In genomic region chr17:43169561-43170139, GRCh38 we compare ENCODE assay signal across 8 cellular contexts. TPM values are rescaled to one million over a fixed set of nuclear protein-coding genes. Genes with fewer than 3 reads are reported as not detected.
A peak's percentile ranks its signal among the peaks of the same experiment; 100 is the strongest.
DNase-seq lines count a peak whose midpoint lies in the region; ATAC-seq, FAIRE-seq and TF ChIP-seq lines count a peak whose summit lies in the region.

No MANE protein-coding gene starts in this region.

- CTCF ChIA-PET in H1 (lab: Charles Lee; ENCODE audit: partially characterized antibody) = interaction anchor here (0.6 to 2.3 kb wide), 8 partner anchors 9 to 146 kb away, joined by 3 to 6 read pairs (median 5); partner anchors contain the start of gene TMEM106A

- no peaks in the 10 kb centered on the region for H3K27me3 Mint-ChIP-seq in activated T-helper 1 cell treated with anti-CD3 and anti-CD28 coated beads, Interleukin-12 subunit alpha, Interleukin-12 subunit beta, Interleukin-2, Interleukin-4 antibody, amounts not matched to agents 30 ng/mL and 10 ng/mL and 1 ng/mL, durations not matched to agents 14 hours and 24 hours and 36 hours (ENCODE audit: insufficient read depth)

- peaks cover 0 to 15% (median 7%) of the 10 kb centered on the region in 11 experiments; a peak in 13 of 22 replicates for H3K36me3 ChIP-seq in BLaER1 treated with 17β-estradiol and CSF1 and Interleukin-3, amounts not matched to agents 10 nM and 100 nM
- H3K36me3 ChIP-seq in H1 (ENCODE audit: control insufficient read depth in 2 of 4, insufficient read depth in 4 of 4, low read length in 3 of 4) (no peaks in the 10 kb centered on the region), thyroid gland (no peaks in the 10 kb centered on the region)

- H3K36me3 Mint-ChIP-seq in activated T-helper 1 cell treated with anti-CD3 and anti-CD28 coated beads, Interleukin-12 subunit alpha, Interleukin-12 subunit beta, Interleukin-2, Interleukin-4 antibody, amounts not matched to agents 30 ng/mL and 10 ng/mL and 1 ng/mL, durations not matched to agents 14 hours and 24 hours and 36 hours (ENCODE audit: low read depth) = peaks cover 1% of the 10 kb centered on the region

- H2BK20ac ChIP-seq in H1 (ENCODE audit: low read length) = no peak overlapping the region

- H3K27ac ChIP-seq in BLaER1 treated with 17β-estradiol and CSF1 and Interleukin-3, amounts not matched to agents 10 nM and 100 nM = peak overlapping the region; percentile 81 to 99 (median 96); a peak in 21 of 22 replicates
- H3K27ac ChIP-seq in H1 (ENCODE audit: low read depth, low read length) (peak overlapping the region; percentile 94), thyroid gland (peak overlapping the region; percentile 31 to 98 (median 94))

- no peak for TF ChIP-seq CTCF in H1 (IDR thresholded peaks at IDR 0.05; ENCODE audit: control extremely low read depth in 1 of 3, insufficient read depth in 1 of 3, low read depth in 1 of 3, low read length in 3 of 3)
- no peak for TF ChIP-seq CTCF in thyroid gland (IDR thresholded peaks at IDR 0.05)

- TF ChIP-seq EP300 in H1 (IDR thresholded peaks at IDR 0.05; ENCODE audit: borderline replicate concordance in 1 of 2, low read depth in 2 of 2, low read length in 2 of 2) = no peak

- H3K4me2 ChIP-seq in BLaER1 treated with 17β-estradiol and CSF1 and Interleukin-3, amounts not matched to agents 10 nM and 100 nM = peak overlapping the region; percentile 78 to 97 (median 90)
- H3K4me2 ChIP-seq in H1 (ENCODE audit: insufficient read depth in 1 of 2, low read depth in 2 of 2, low read length in 2 of 2) = peak overlapping the region; percentile 90 to 92

- no peaks in the 10 kb centered on the region; the same call in 1 of the 2 replicates for H3K79me1 ChIP-seq in H1 (ENCODE audit: low read depth, low read length)

- POLR2A ChIA-PET in H1 (lab: Charles Lee; ENCODE audit: partially characterized antibody) = interaction anchor here (0.6 to 2.1 kb wide), 14 partner anchors 9 to 191 kb away, joined by 3 to 18 read pairs (median 4); partner anchors contain the start of genes BRCA1, RPL27, TMEM106A and VAT1

- H4K20me1 ChIP-seq in BLaER1 treated with 17β-estradiol and CSF1 and Interleukin-3, amounts not matched to agents 10 nM and 100 nM = peaks cover 0 to 20% (median 0%) of the 10 kb centered on the region in 11 experiments; a peak in 3 of 22 replicates
- no peaks in the 10 kb centered on the region for H4K20me1 ChIP-seq in H1 (replicated peaks in 1 of 2; ENCODE audit: control insufficient read depth in 1 of 2, insufficient read depth in 2 of 2, low read length in 2 of 2)

- H3K27me3 ChIP-seq in BLaER1 treated with 17β-estradiol and CSF1 and Interleukin-3, amounts not matched to agents 10 nM and 100 nM = no peaks in the 10 kb centered on the region
- H3K27me3 ChIP-seq in H1 (replicated peaks in 1 of 4; ENCODE audit: control insufficient read depth in 3 of 4, extremely low read depth in 1 of 4, insufficient read depth in 3 of 4, low read length in 3 of 4) = no peaks in the 10 kb centered on the region
- no peaks in the 10 kb centered on the region for H3K27me3 ChIP-seq in mononuclear cell (ENCODE audit: insufficient read depth, low read length)
- no peaks in the 10 kb centered on the region for H3K27me3 ChIP-seq in thyroid gland

- peak overlapping the region; percentile 80 to 96 (median 91) for H3K9ac ChIP-seq in BLaER1 treated with 17β-estradiol and CSF1 and Interleukin-3, amounts not matched to agents 10 nM and 100 nM
- peak overlapping the region; percentile 15 to 88 (median 72) for H3K9ac ChIP-seq in H1 (replicated peaks in 1 of 4; ENCODE audit: extremely low read depth in 1 of 4, low read depth in 3 of 4, low read length in 3 of 4)

- FAIRE-seq in H1 (lab: Jason Lieb, UNC) = no peak

- intact Hi-C loops in thyroid gland (cut with DNase I) = loop anchor here (5.0 to 10.0 kb wide), 3 partner anchors 42 to 145 kb away; partner anchors contain the start of genes BRCA1 and RND2
- intact Hi-C loops in activated T-helper 1 cell treated with anti-CD3 and anti-CD28 coated beads, Interleukin-12 subunit alpha, Interleukin-12 subunit beta, Interleukin-2, Interleukin-4 antibody, amounts not matched to agents 30 ng/mL and 10 ng/mL and 1 ng/mL, durations not matched to agents 14 hours and 24 hours and 36 hours (cut with micrococcal nuclease) = loop anchor here (1.0 to 2.0 kb wide), 8 partner anchors 42 to 1891 kb away; partner anchors contain the start of genes BRCA1, NMT1, PSME3 and RETREG3

- H3K9me3 ChIP-seq in BLaER1 treated with 17β-estradiol and CSF1 and Interleukin-3, amounts not matched to agents 10 nM and 100 nM (replicated peaks in 1 of 11) = no peaks in the 10 kb centered on the region
- no peaks in the 10 kb centered on the region for H3K9me3 ChIP-seq in H1 (ENCODE audit: insufficient read depth in 2 of 2, low read depth in 1 of 2, low read length in 1 of 2)
- no peaks in the 10 kb centered on the region for H3K9me3 ChIP-seq in mononuclear cell (ENCODE audit: low read depth, low read length)
- no peaks in the 10 kb centered on the region for H3K9me3 ChIP-seq in thyroid gland

- no peak for TF ChIP-seq RAD21 in H1 (IDR thresholded peaks at IDR 0.05 in 1 of 2, conservative IDR thresholded peaks at IDR 0.05 in 1 of 2; ENCODE audit: low read depth in 2 of 2, low read length in 2 of 2)

- peak overlapping the region; percentile 22 for H4K91ac ChIP-seq in H1 (replicated peaks; ENCODE audit: insufficient read length, low read length)

- H3K4me3 Mint-ChIP-seq in activated T-helper 1 cell treated with anti-CD3 and anti-CD28 coated beads, Interleukin-12 subunit alpha, Interleukin-12 subunit beta, Interleukin-2, Interleukin-4 antibody, amounts not matched to agents 30 ng/mL and 10 ng/mL and 1 ng/mL, durations not matched to agents 14 hours and 24 hours and 36 hours = no peak overlapping the region

- TF ChIP-seq POLR2A in H1 (IDR thresholded peaks at IDR 0.05; ENCODE audit: control extremely low read depth in 1 of 2, low read depth in 2 of 2, low read length in 2 of 2) = no peak
- no peak for TF ChIP-seq POLR2A in thyroid gland (IDR thresholded peaks at IDR 0.05)

- peak overlapping the region; percentile 48 for H3K18ac ChIP-seq in H1 (ENCODE audit: extremely low read depth, low read length)

- no peak overlapping the region for H3K4ac ChIP-seq in H1 (replicated peaks; ENCODE audit: insufficient read length, low read depth, low read length)

- 0 out of 2 replicates have a peak overlapping the region, but pooled peaks have one; percentile 39 for H2BK12ac ChIP-seq in H1 (ENCODE audit: low read depth, low read length)

- peak overlapping the region; percentile 62 to 88 (median 79) for H3K4me3 ChIP-seq in BLaER1 treated with 17β-estradiol and CSF1 and Interleukin-3, amounts not matched to agents 10 nM and 100 nM
- H3K4me3 ChIP-seq in H1 (ENCODE audit: extremely low read depth in 1 of 4, insufficient read depth in 2 of 4, low read depth in 3 of 4, low read length in 4 of 4) = peak overlapping the region; percentile 73 to 90 (median 82)
- peak overlapping the region; percentile 82 for H3K4me3 ChIP-seq in mononuclear cell (ENCODE audit: low read length)
- peak overlapping the region; percentile 21 to 46 (median 44) for H3K4me3 ChIP-seq in thyroid gland (replicated peaks in 1 of 3)

- H3K56ac ChIP-seq in H1 (replicated peaks; ENCODE audit: insufficient read length, low read depth, low read length) = peak overlapping the region; percentile 63

- H2AFZ ChIP-seq in H1 (ENCODE audit: low read length) = peak overlapping the region; percentile 26; the same call in 1 of the 2 replicates

- H2BK15ac ChIP-seq in H1 (ENCODE audit: low read length) = peak overlapping the region; percentile 40; the same call in 1 of the 2 replicates

- peak; percentile 11 for ATAC-seq in GM18517 (IDR thresholded peaks at IDR 0.05; ENCODE audit: unreplicated experiment)
- ATAC-seq in HG03066 (IDR thresholded peaks at IDR 0.05; ENCODE audit: low read depth, unreplicated experiment) = peak; percentile 14

- H3K9me3 Mint-ChIP-seq in activated T-helper 1 cell treated with anti-CD3 and anti-CD28 coated beads, Interleukin-12 subunit alpha, Interleukin-12 subunit beta, Interleukin-2, Interleukin-4 antibody, amounts not matched to agents 30 ng/mL and 10 ng/mL and 1 ng/mL, durations not matched to agents 14 hours and 24 hours and 36 hours = no peaks in the 10 kb centered on the region

- H4K8ac ChIP-seq in H1 (ENCODE audit: extremely low read depth, insufficient read depth, low read length) = peak overlapping the region; percentile 91; the same call in 1 of the 2 replicates

- H3K14ac ChIP-seq in H1 (ENCODE audit: insufficient read length) = no peak overlapping the region

- H3K23ac ChIP-seq in H1 (ENCODE audit: insufficient read length) = no peak overlapping the region

- no peak overlapping the region for H2BK120ac ChIP-seq in H1 (replicated peaks; ENCODE audit: low read depth, low read length)

- peaks cover 20% of the 10 kb centered on the region for H3K4me1 Mint-ChIP-seq in activated T-helper 1 cell treated with anti-CD3 and anti-CD28 coated beads, Interleukin-12 subunit alpha, Interleukin-12 subunit beta, Interleukin-2, Interleukin-4 antibody, amounts not matched to agents 30 ng/mL and 10 ng/mL and 1 ng/mL, durations not matched to agents 14 hours and 24 hours and 36 hours (ENCODE audit: low read depth)

- DNase-seq in RPMI7951 (ENCODE audit: low read depth) = peak; percentile 31
- DNase-seq in H1 (ENCODE audit: low read depth in 1 of 2, low spot score in 2 of 2) = no peak
- DNase-seq in thyroid gland = peak in 1 of 2 donors; percentile 19
- no peak for DNase-seq in activated T-helper 1 cell treated with anti-CD3 and anti-CD28 coated beads, Interleukin-12 subunit alpha, Interleukin-12 subunit beta, Interleukin-2, Interleukin-4 antibody, amounts not matched to agents 30 ng/mL and 10 ng/mL and 1 ng/mL, durations not matched to agents 14 hours and 24 hours and 36 hours (ENCODE audit: low spot score)

- peaks cover 32 to 42% (median 34%) of the 10 kb centered on the region in 10 experiments for H3K4me1 ChIP-seq in BLaER1 treated with 17β-estradiol and CSF1 and Interleukin-3, amounts not matched to agents 10 nM and 100 nM
- peaks cover 0 to 6% (median 2%) of the 10 kb centered on the region in 4 experiments; a peak in 4 of 7 replicates for H3K4me1 ChIP-seq in H1 (replicated peaks in 1 of 4; ENCODE audit: control insufficient read depth in 3 of 4, insufficient read depth in 4 of 4, low read length in 3 of 4)
- H3K4me1 ChIP-seq in mononuclear cell (ENCODE audit: insufficient read depth, low read length) = peaks cover 36% of the 10 kb centered on the region
- H3K4me1 ChIP-seq in thyroid gland = peaks cover 23 to 39% of the 10 kb centered on the region in 2 donors

- no peak overlapping the region for H3K27ac Mint-ChIP-seq in activated T-helper 1 cell treated with anti-CD3 and anti-CD28 coated beads, Interleukin-12 subunit alpha, Interleukin-12 subunit beta, Interleukin-2, Interleukin-4 antibody, amounts not matched to agents 30 ng/mL and 10 ng/mL and 1 ng/mL, durations not matched to agents 14 hours and 24 hours and 36 hours

- 1% methylated on average over 25 of the region's 29 CpGs; no CpG with 5 or more reads in 1 of the 2 experiments for WGBS in H1 (ENCODE audit: extremely low coverage in 1 of 2, insufficient coverage in 1 of 2, insufficient read length in 1 of 2, insufficient replicate concordance in 2 of 2, low coverage in 1 of 2, low lambda C conversion rate in 2 of 2, missing lambda C conversion rate in 1 of 2), 2 experiments
- 0 to 2% methylated on average over 27 to 29 of the region's 29 CpGs for WGBS in thyroid gland, 2 donors

- no peak overlapping the region for H4K5ac ChIP-seq in H1 (ENCODE audit: insufficient read length, low read depth, low read length)

- no peak overlapping the region for H2AK5ac ChIP-seq in H1 (ENCODE audit: low read depth, low read length)

- peak overlapping the region; percentile 67 for H2BK5ac ChIP-seq in H1 (ENCODE audit: low read depth, low read length)

- peaks cover 13% of the 10 kb centered on the region for H3K23me2 ChIP-seq in H1 (ENCODE audit: low read depth, low read length)

- peaks cover 0 to 24% of the 10 kb centered on the region in 2 experiments; a peak in 2 of 4 replicates for H3K79me2 ChIP-seq in H1 (ENCODE audit: control insufficient read depth in 1 of 2, insufficient read depth in 2 of 2, low read length in 2 of 2)

RNA-seq across cellular contexts. Expression of gene NBR1, which starts 1.4 kb away (rescaled TPM):
- 44.7 and 52.4 TPM in 2 replicates for total RNA-seq in RPMI7951 (2014; rRNA removed; shearing (Covaris generic))
- total RNA-seq in H1 (2021; fragmentation: NEBNext Ultra II Directional; extraction: Animal tissue kit (Norgen Biotek cat#: 25700)) = 34.8 and 36.0 TPM in 2 replicates
- polyA plus RNA-seq in H1 (2011; rRNA removed) = 12.4 and 13.5 TPM in 2 replicates
- polyA plus RNA-seq in H1 (2011; cell fraction: cytosol; rRNA removed) = 23.5 TPM
- 17.3 TPM for polyA plus RNA-seq in H1 (2011; cell fraction: nucleus; rRNA removed)
- 21.0 to 26.2 TPM (median 25.8 TPM) in 4 replicates for polyA plus RNA-seq in H1 (2012, experiment 1 of 2)
- polyA plus RNA-seq in H1 (2012, experiment 2 of 2) = 2.9 TPM
- polyA plus RNA-seq in H1 (2013, experiment 1 of 2) = 15.8 TPM
- 16.5 TPM for polyA plus RNA-seq in H1 (2013, experiment 2 of 2)
- polyA minus RNA-seq in H1 (2011; rRNA and poly(A)+ RNA removed) = 67.6 and 78.2 TPM in 2 replicates
- polyA minus RNA-seq in H1 (2011; cell fraction: cytosol; rRNA and poly(A)+ RNA removed) = 26.1 TPM
- polyA minus RNA-seq in H1 (2011; cell fraction: nucleus; rRNA and poly(A)+ RNA removed) = 30.9 TPM
- 34.3 TPM for total RNA-seq in mononuclear cell
- 100 to 1,000 TPM; 117 to 166 (median 134) TPM for total RNA-seq in thyroid gland
- 53.4 and 56.1 TPM in 2 replicates for total RNA-seq in activated T-helper 1 cell treated with anti-CD3 and anti-CD28 coated beads, Interleukin-12 subunit alpha, Interleukin-12 subunit beta, Interleukin-2, Interleukin-4 antibody, amounts not matched to agents 30 ng/mL and 10 ng/mL and 1 ng/mL, durations not matched to agents 14 hours and 24 hours and 36 hours

RNA-seq across cellular contexts. Expression of gene TMEM106A, which starts 42.0 kb away (rescaled TPM):
- total RNA-seq in RPMI7951 (2014; rRNA removed; shearing (Covaris generic)) = 3.4 and 4.9 TPM in 2 replicates
- total RNA-seq in H1 (2021; fragmentation: NEBNext Ultra II Directional; extraction: Animal tissue kit (Norgen Biotek cat#: 25700)) = 4.1 and 5.4 TPM in 2 replicates
- 3.2 and 3.4 TPM in 2 replicates for polyA plus RNA-seq in H1 (2011; rRNA removed)
- 2.2 TPM for polyA plus RNA-seq in H1 (2011; cell fraction: cytosol; rRNA removed)
- 8.5 TPM for polyA plus RNA-seq in H1 (2011; cell fraction: nucleus; rRNA removed)
- 1.5 to 2.8 TPM (median 2.1 TPM) in 4 replicates for polyA plus RNA-seq in H1 (2012, experiment 1 of 2)
- polyA plus RNA-seq in H1 (2012, experiment 2 of 2) = 1.4 TPM
- polyA plus RNA-seq in H1 (2013, experiment 1 of 2) = 1.6 TPM
- 1.7 TPM for polyA plus RNA-seq in H1 (2013, experiment 2 of 2)
- polyA minus RNA-seq in H1 (2011; rRNA and poly(A)+ RNA removed) = 8.9 and 10.9 TPM in 2 replicates
- polyA minus RNA-seq in H1 (2011; cell fraction: cytosol; rRNA and poly(A)+ RNA removed) = 4.7 TPM
- 7.2 TPM for polyA minus RNA-seq in H1 (2011; cell fraction: nucleus; rRNA and poly(A)+ RNA removed)
- 3.9 TPM for total RNA-seq in mononuclear cell
- 10 to 100 TPM in 3 of 4 donors, 1 to 10 TPM in 1; 9.0 to 14.4 (median 12.5) TPM for total RNA-seq in thyroid gland
- total RNA-seq in activated T-helper 1 cell treated with anti-CD3 and anti-CD28 coated beads, Interleukin-12 subunit alpha, Interleukin-12 subunit beta, Interleukin-2, Interleukin-4 antibody, amounts not matched to agents 30 ng/mL and 10 ng/mL and 1 ng/mL, durations not matched to agents 14 hours and 24 hours and 36 hours = 18.2 and 19.1 TPM in 2 replicates

RNA-seq across cellular contexts. Expression of gene BRCA1, which starts 44.5 kb away (rescaled TPM):
- total RNA-seq in RPMI7951 (2014; rRNA removed; shearing (Covaris generic)) = 34.2 and 34.6 TPM in 2 replicates
- 39.2 and 40.3 TPM in 2 replicates for total RNA-seq in H1 (2021; fragmentation: NEBNext Ultra II Directional; extraction: Animal tissue kit (Norgen Biotek cat#: 25700))
- 30.7 and 34.5 TPM in 2 replicates for polyA plus RNA-seq in H1 (2011; rRNA removed)
- 36.0 TPM for polyA plus RNA-seq in H1 (2011; cell fraction: cytosol; rRNA removed)
- polyA plus RNA-seq in H1 (2011; cell fraction: nucleus; rRNA removed) = 68.6 TPM
- 26.1 to 36.6 TPM (median 31.4 TPM) in 4 replicates for polyA plus RNA-seq in H1 (2012, experiment 1 of 2)
- polyA plus RNA-seq in H1 (2012, experiment 2 of 2) = 1.6 TPM
- polyA plus RNA-seq in H1 (2013, experiment 1 of 2) = 17.5 TPM
- 18.4 TPM for polyA plus RNA-seq in H1 (2013, experiment 2 of 2)
- polyA minus RNA-seq in H1 (2011; rRNA and poly(A)+ RNA removed) = 105 and 135 TPM in 2 replicates
- 33.2 TPM for polyA minus RNA-seq in H1 (2011; cell fraction: cytosol; rRNA and poly(A)+ RNA removed)
- 58.3 TPM for polyA minus RNA-seq in H1 (2011; cell fraction: nucleus; rRNA and poly(A)+ RNA removed)
- 3.4 TPM for total RNA-seq in mononuclear cell
- total RNA-seq in thyroid gland = 10 to 100 TPM; 14.4 to 31.9 (median 25.4) TPM
- total RNA-seq in activated T-helper 1 cell treated with anti-CD3 and anti-CD28 coated beads, Interleukin-12 subunit alpha, Interleukin-12 subunit beta, Interleukin-2, Interleukin-4 antibody, amounts not matched to agents 30 ng/mL and 10 ng/mL and 1 ng/mL, durations not matched to agents 14 hours and 24 hours and 36 hours = 76.1 and 79.8 TPM in 2 replicates

RNA-seq across cellular contexts. Expression of gene CCDC200, which starts 58.8 kb away (rescaled TPM):
- total RNA-seq in RPMI7951 (2014; rRNA removed; shearing (Covaris generic)) = not detected in 2 replicates
- not detected in 2 replicates for total RNA-seq in H1 (2021; fragmentation: NEBNext Ultra II Directional; extraction: Animal tissue kit (Norgen Biotek cat#: 25700))
- 0.11 TPM in 1 of 2 replicates, not detected in the other for polyA plus RNA-seq in H1 (2011; rRNA removed)
- not detected for polyA plus RNA-seq in H1 (2011; cell fraction: cytosol; rRNA removed)
- polyA plus RNA-seq in H1 (2011; cell fraction: nucleus; rRNA removed) = not detected
- polyA plus RNA-seq in H1 (2012, experiment 1 of 2) = 1.5 to 3.0 TPM (median 2.1 TPM) in 4 replicates
- 0.70 TPM for polyA plus RNA-seq in H1 (2012, experiment 2 of 2)
- not detected for polyA plus RNA-seq in H1 (2013, experiment 1 of 2)
- not detected for polyA plus RNA-seq in H1 (2013, experiment 2 of 2)
- polyA minus RNA-seq in H1 (2011; rRNA and poly(A)+ RNA removed) = not detected in 2 replicates
- not detected for polyA minus RNA-seq in H1 (2011; cell fraction: cytosol; rRNA and poly(A)+ RNA removed)
- polyA minus RNA-seq in H1 (2011; cell fraction: nucleus; rRNA and poly(A)+ RNA removed) = not detected
- 0.31 TPM for total RNA-seq in mononuclear cell
- not detected for total RNA-seq in thyroid gland
- total RNA-seq in activated T-helper 1 cell treated with anti-CD3 and anti-CD28 coated beads, Interleukin-12 subunit alpha, Interleukin-12 subunit beta, Interleukin-2, Interleukin-4 antibody, amounts not matched to agents 30 ng/mL and 10 ng/mL and 1 ng/mL, durations not matched to agents 14 hours and 24 hours and 36 hours = 0.32 and 0.47 TPM in 2 replicates
